Comparison of ENCODE assay signal across 18 cellular contexts in genomic region chrX:129577877-129578276, GRCh38. TPM values are rescaled to one million over a fixed set of nuclear protein-coding genes. Genes with fewer than 3 reads are reported as not detected.
"Had no signal": no experiment of that assay in that cellular context is flagged by ENCODE, and none has a peak within 500 bp of the region (broad histone marks: within the 10 kb centered on the region; RNA-seq: fewer than 3 reads in every experiment).

No MANE protein-coding gene starts in this region.

- H3K9me3 ChIP-seq: neutrophil, sigmoid colon, suprapubic skin had no signal

- H3K27me3 Mint-ChIP-seq: activated naive CD8-positive, alpha-beta T cell treated with anti-CD3 and anti-CD28 coated beads, Interleukin-2, amount 50 U/mL, for 24 hours; dendritic cell treated with granulocyte-macrophage colony-stimulating factor and Interleukin-4, amounts not matched to agents 40 ng/mL and 50 ng/mL, for 4 days; effector memory CD8-positive, alpha-beta T cell; naive B cell had no signal

- H3K9me3 Mint-ChIP-seq: activated naive CD8-positive, alpha-beta T cell treated with anti-CD3 and anti-CD28 coated beads, Interleukin-2, amount 50 U/mL, for 24 hours; dendritic cell treated with granulocyte-macrophage colony-stimulating factor and Interleukin-4, amounts not matched to agents 40 ng/mL and 50 ng/mL, for 4 days; effector memory CD8-positive, alpha-beta T cell; T-cell had no signal

- H3K27me3 ChIP-seq: neutrophil, sigmoid colon, suprapubic skin had no signal

- H3K4me1 ChIP-seq: sigmoid colon, suprapubic skin had no signal

- H3K27ac Mint-ChIP-seq: activated CD8-positive, alpha-beta T cell treated with anti-CD3 and anti-CD28 coated beads, Interleukin-2, amount 10 ng/mL, durations not matched to agents 7 days and 5 days; activated naive CD8-positive, alpha-beta T cell treated with anti-CD3 and anti-CD28 coated beads, Interleukin-2, amount 50 U/mL, for 24 hours; dendritic cell treated with granulocyte-macrophage colony-stimulating factor and Interleukin-4, amounts not matched to agents 40 ng/mL and 50 ng/mL, for 4 days; effector memory CD8-positive, alpha-beta T cell; T-cell had no signal

- H3K36me3 ChIP-seq: suprapubic skin had no signal

- H3K4me3 ChIP-seq: sigmoid colon, suprapubic skin had no signal

- H3K4me1 Mint-ChIP-seq: activated naive CD8-positive, alpha-beta T cell treated with anti-CD3 and anti-CD28 coated beads, Interleukin-2, amount 50 U/mL, for 24 hours; naive B cell; T-cell had no signal

- H3K4me3 Mint-ChIP-seq: activated CD8-positive, alpha-beta T cell treated with anti-CD3 and anti-CD28 coated beads, Interleukin-2, amount 10 ng/mL, durations not matched to agents 7 days and 5 days; activated naive CD8-positive, alpha-beta T cell treated with anti-CD3 and anti-CD28 coated beads, Interleukin-2, amount 50 U/mL, for 24 hours; dendritic cell treated with granulocyte-macrophage colony-stimulating factor and Interleukin-4, amounts not matched to agents 40 ng/mL and 50 ng/mL, for 4 days; effector memory CD8-positive, alpha-beta T cell; naive B cell; T-cell had no signal

- DNase-seq: activated CD4-positive, alpha-beta T cell treated with anti-CD3 and anti-CD28 coated beads for 48 hours; activated CD8-positive, alpha-beta memory T cell treated with anti-CD3 and anti-CD28 coated beads, Interleukin-2, amount 50 U/mL, for 48 hours; activated CD8-positive, alpha-beta T cell treated with anti-CD3 and anti-CD28 coated beads, Interleukin-2, amount 10 ng/mL, durations not matched to agents 7 days and 5 days; activated naive CD4-positive, alpha-beta T cell treated with Interleukin-2 at 50 U/mL for 16 hours; activated naive CD8-positive, alpha-beta T cell treated with anti-CD3 and anti-CD28 coated beads, Interleukin-2, amount 50 U/mL, for 24 hours; central memory CD4-positive, alpha-beta T cell; effector memory CD8-positive, alpha-beta T cell; midbrain; naive B cell; sigmoid colon; stimulated activated CD4-positive, alpha-beta T cell treated with anti-CD3 and anti-CD28 coated beads, Interleukin-4, amount 100 ng/mL, for 1 hour; stimulated activated CD8-positive, alpha-beta memory T cell treated with anti-CD3 and anti-CD28 coated beads, Interleukin-4, amount 100 ng/mL, for 48 hours; stimulated activated naive CD8-positive, alpha-beta T cell treated with anti-CD3 and anti-CD28 coated beads, Interleukin-15, Interleukin-2, amounts not matched to agents 100 U/mL and 50 U/mL, for 24 hours; T-cell had no signal

- H3K27ac ChIP-seq: neutrophil, suprapubic skin, WERI-Rb-1 had no signal

RNA-seq across cellular contexts. Expression of gene SMARCA1, which starts 54.6 kb away (rescaled TPM):
- total RNA-seq: activated CD8-positive, alpha-beta T cell treated with anti-CD3 and anti-CD28 coated beads, Interleukin-2, amount 10 ng/mL, durations not matched to agents 7 days and 5 days had no signal
